ENCODE assay signal across 27 cellular contexts in genomic region chr12:58519839-58520238, GRCh38.
"Had no signal": no experiment of that assay in that cellular context is flagged by ENCODE, and none has a peak within 500 bp of the region (broad histone marks: within the 10 kb centered on the region; RNA-seq: fewer than 3 reads in every experiment).

No MANE protein-coding gene starts in this region.

- H3K27me3 ChIP-seq: stomach, suprapubic skin, testis, thyroid gland, tibial artery, tibial nerve, transverse colon, upper lobe of left lung, upper lobe of right lung, uterus, vagina had no signal

- FAIRE-seq: urothelium cell line had no signal

- H3K4me1 ChIP-seq: stomach, suprapubic skin, testis, thyroid gland, tibial artery, tibial nerve, transverse colon, upper lobe of left lung, upper lobe of right lung, uterus, vagina had no signal

- DNase-seq: stimulated activated CD4-positive, alpha-beta T cell treated with anti-CD3 and anti-CD28 coated beads, Interleukin-2, amount 100 ng/mL, for 48 hours; stimulated activated CD4-positive, alpha-beta T cell treated with anti-CD3 and anti-CD28 coated beads, Interleukin-4, amount 100 ng/mL, for 1 hour; stimulated activated CD4-positive, alpha-beta T cell treated with anti-CD3 and anti-CD28 coated beads, Interleukin-4, amount 100 ng/mL, for 24 hours; stimulated activated CD4-positive, alpha-beta T cell treated with anti-CD3 and anti-CD28 coated beads, Interleukin-4, amount 100 ng/mL, for 4 hours; stimulated activated CD8-positive, alpha-beta memory T cell treated with anti-CD3 and anti-CD28 coated beads, Interleukin-4, amount 100 ng/mL, for 48 hours; stimulated activated naive B cell treated with anti-CD40 and anti-IgM and Interleukin-4, amounts not matched to agents 10 μg/mL and 1 μg/mL and 100 μg/mL, for 72 hours; stimulated activated naive CD4-positive, alpha-beta T cell; stimulated activated naive CD4-positive, alpha-beta T cell treated with Interleukin-2 at 50 U/mL for 16 hours; stimulated activated naive CD8-positive, alpha-beta T cell treated with anti-CD3 and anti-CD28 coated beads, Interleukin-15, amount 100 ng/mL, for 72 hours; stimulated activated naive CD8-positive, alpha-beta T cell treated with anti-CD3 and anti-CD28 coated beads, Interleukin-15, Interleukin-2, amounts not matched to agents 100 U/mL and 50 U/mL, for 24 hours; stomach; substantia nigra; testis; thyroid gland; tibial artery; transverse colon; trophoblast cell; upper lobe of left lung; upper lobe of right lung; uterus had no signal

- H3K9me3 ChIP-seq: testis, thyroid gland, uterus had no signal

- H3K27ac ChIP-seq: stomach, suprapubic skin, testis, thoracic aorta, thyroid gland, tibial artery, tibial nerve, transverse colon, upper lobe of left lung, upper lobe of right lung, uterus, vagina had no signal

- ATAC-seq: stimulated activated effector memory CD8-positive, alpha-beta T cell treated with anti-CD3 and anti-CD28 coated beads, Interleukin-12 subunit alpha, Interleukin-12 subunit beta, amount 100 ng/mL, for 72 hours; stimulated activated memory B cell treated with anti-CD40 and anti-IgM and Interleukin-4, amounts not matched to agents 10 μg/mL and 1 μg/mL and 100 μg/mL, for 72 hours; stimulated activated naive B cell treated with anti-CD40 and anti-IgM and Interleukin-4, amounts not matched to agents 10 μg/mL and 1 μg/mL and 100 μg/mL, for 72 hours; stimulated activated naive CD8-positive, alpha-beta T cell treated with anti-CD3 and anti-CD28 coated beads, Interleukin-15, amount 100 ng/mL, for 72 hours; stimulated activated naive CD8-positive, alpha-beta T cell treated with anti-CD3 and anti-CD28 coated beads, Interleukin-15, Interleukin-2, amounts not matched to agents 100 U/mL and 50 U/mL, for 24 hours; upper lobe of right lung had no signal

- H3K36me3 ChIP-seq: stomach, suprapubic skin, thoracic aorta, thyroid gland, tibial artery, tibial nerve, transverse colon, upper lobe of left lung, upper lobe of right lung, uterus, vagina had no signal

- H3K4me3 ChIP-seq: stomach, suprapubic skin, testis, thoracic aorta, thyroid gland, tibial artery, tibial nerve, transverse colon, upper lobe of left lung, upper lobe of right lung, uterus, vagina had no signal
